In the genomic region with DNA sequence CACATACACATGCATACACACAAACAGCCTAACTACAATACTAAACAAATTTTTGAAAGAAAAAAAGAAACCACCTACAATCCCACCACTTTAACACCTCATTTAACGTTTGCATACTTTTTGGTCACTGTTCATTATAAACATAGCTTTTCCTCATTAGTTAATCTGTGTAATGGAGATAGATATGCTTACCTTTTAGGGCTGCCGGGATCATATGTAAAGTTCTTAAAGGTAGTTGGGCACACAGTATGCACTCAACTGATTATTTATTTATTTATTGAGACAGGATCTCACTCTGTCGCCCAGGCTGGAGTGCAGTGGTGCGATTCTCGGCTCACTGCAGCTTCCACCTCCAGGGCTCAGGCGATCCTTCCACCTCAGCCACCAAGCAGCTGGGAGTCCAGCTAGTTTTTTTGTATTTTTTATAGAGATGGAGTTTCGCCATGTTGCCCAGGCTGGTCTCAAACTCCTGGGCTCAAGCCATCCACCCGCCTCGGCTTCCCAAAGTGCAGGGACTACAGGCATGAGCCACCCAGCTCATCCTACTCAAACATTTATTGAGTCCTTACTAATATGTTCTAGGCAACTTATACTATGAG, we compare ENCODE assay signal across 8 cellular contexts. TPM values are rescaled to one million over a fixed set of nuclear protein-coding genes. Genes with fewer than 3 reads are reported as not detected.
DNase-seq lines count a peak whose midpoint lies in the region; ATAC-seq and TF ChIP-seq lines count a peak whose summit lies in the region.

No MANE protein-coding gene starts in this region.

- peak overlapping the region; percentile 79 for H3K4me2 ChIP-seq in PC-9

- peak overlapping the region; percentile 89 to 97 (median 94) for H3K27ac Mint-ChIP-seq in CD8-positive, alpha-beta memory T cell

- no peaks in the 10 kb centered on the region for H3K27me3 ChIP-seq in CD8-positive, alpha-beta memory T cell (ENCODE audit: insufficient read depth, low read length, poor library complexity, severe bottlenecking)
- H3K27me3 ChIP-seq in PC-9 (ENCODE audit: insufficient read depth, low read depth), result no peaks in the 10 kb centered on the region
- peaks cover 26% of the 10 kb centered on the region for H3K27me3 ChIP-seq in neutrophil

- TSS peak; percentile 53 for BruUV-seq in PC-9 (replicated peaks; lab: Mats Ljungman, UMichigan)

- no peaks in the 10 kb centered on the region for H3K36me3 ChIP-seq in CD8-positive, alpha-beta memory T cell (ENCODE audit: insufficient read depth, low read length)
- H3K36me3 ChIP-seq in PC-9 (ENCODE audit: low read depth) (peaks cover 14% of the 10 kb centered on the region), neutrophil (peaks cover 9% of the 10 kb centered on the region)

- H3K4me1 ChIP-seq in CD8-positive, alpha-beta memory T cell (ENCODE audit: insufficient read depth, low read length), result peaks cover 33% of the 10 kb centered on the region
- H3K4me1 ChIP-seq in PC-9 (replicated peaks; ENCODE audit: insufficient read depth) (peaks cover 54% of the 10 kb centered on the region), neutrophil (ENCODE audit: control insufficient read depth in 1 of 2, insufficient read depth in 1 of 2, low read depth in 1 of 2, low read length in 1 of 2) (peaks cover 45 to 54% of the 10 kb centered on the region in 2 experiments)

- no peak for ATAC-seq in HG02885 (IDR thresholded peaks at IDR 0.05; ENCODE audit: poor library complexity, unreplicated experiment)
- ATAC-seq in HG03159 (IDR thresholded peaks at IDR 0.05; ENCODE audit: unreplicated experiment), result no peak

- H3K9me2 ChIP-seq in PC-9 (ENCODE audit: insufficient read depth), result no peaks in the 10 kb centered on the region

- peak overlapping the region; percentile 65 for H3K4me3 ChIP-seq in CD8-positive, alpha-beta memory T cell (ENCODE audit: low read length)
- H3K4me3 ChIP-seq in PC-9 (peak overlapping the region; percentile 92), epithelial cell of proximal tubule (ENCODE audit: low read depth, low read length) (peak overlapping the region; percentile 85), neutrophil (ENCODE audit: low read depth in 1 of 2, low read length in 1 of 2) (peak overlapping the region; percentile 73 to 98)

- POLR2A ChIA-PET in CD8-positive, alpha-beta memory T cell (lab: Charles Lee), result interaction anchor here (0.6 to 3.8 kb wide), 9 partner anchors 8 to 1428 kb away, joined by 3 to 42 read pairs (median 4); partner anchors contain the start of genes C1orf52, SH3GLB1, SPATA1 and SYDE2
- POLR2A ChIA-PET in PC-9 (lab: Charles Lee; ENCODE audit: unreplicated experiment), result interaction anchor here (0.6 to 1.3 kb wide), 4 partner anchors 174 to 431 kb away, joined by 3 to 5 read pairs (median 4); partner anchors contain the start of genes CCN1, DDAH1 and ZNHIT6

- H3K79me2 ChIP-seq in PC-9 (ENCODE audit: low read depth), result peaks cover 49% of the 10 kb centered on the region

- H3K36me3 Mint-ChIP-seq in CD8-positive, alpha-beta memory T cell, result peaks cover 0 to 24% (median 3%) of the 10 kb centered on the region in 3 donors

- H3K27ac ChIP-seq in CD8-positive, alpha-beta memory T cell (ENCODE audit: low read depth, low read length), result peak overlapping the region; percentile 88
- H3K27ac ChIP-seq in PC-9, result peak overlapping the region; percentile 86
- H3K27ac ChIP-seq in neutrophil, result peak overlapping the region; percentile 93

- CTCF ChIA-PET in CD8-positive, alpha-beta memory T cell (lab: Charles Lee), result interaction anchor here (0.8 to 8.4 kb wide), 6 partner anchors 8 to 332 kb away, joined by 3 to 86 read pairs (median 8); partner anchors contain the start of genes C1orf52 and SYDE2
- CTCF ChIA-PET in PC-9 (lab: Charles Lee), result interaction anchor here (0.6 to 0.8 kb wide), 2 partner anchors 17 to 1427 kb away, joined by 3 to 5 read pairs; no protein-coding TSS in a partner anchor

- H3K27me3 Mint-ChIP-seq in CD8-positive, alpha-beta memory T cell, result peaks cover 5 to 6% of the 10 kb centered on the region in 2 donors

- H3K9me3 Mint-ChIP-seq in CD8-positive, alpha-beta memory T cell, result no peaks in the 10 kb centered on the region

- no peaks in the 10 kb centered on the region for H3K9me3 ChIP-seq in CD8-positive, alpha-beta memory T cell (ENCODE audit: low read length)
- H3K9me3 ChIP-seq in PC-9 (ENCODE audit: insufficient read depth, low read depth), result peaks cover 4% of the 10 kb centered on the region
- H3K9me3 ChIP-seq in neutrophil, result no peaks in the 10 kb centered on the region

- peak overlapping the region; percentile 66; the same call in 1 of the 2 replicates for H2AFZ ChIP-seq in PC-9

- intact Hi-C loops in PC-9 (cut with micrococcal nuclease; ENCODE audit: unreplicated experiment), result no loop called here

- peak overlapping the region; percentile 87 to 95 (median 90) for H3K4me3 Mint-ChIP-seq in CD8-positive, alpha-beta memory T cell

- peaks cover 45% of the 10 kb centered on the region for H3F3A ChIP-seq in PC-9 (ENCODE audit: insufficient read depth, low read depth)

- peaks cover 14% of the 10 kb centered on the region; the same call in 1 of the 2 replicates for H4K20me1 ChIP-seq in PC-9 (ENCODE audit: insufficient read depth)

- DNase-seq in CD8-positive, alpha-beta memory T cell, result no peak
- DNase-seq in PC-9, result no peak
- DNase-seq in epithelial cell of proximal tubule (ENCODE audit: low read depth), result no peak
- DNase-seq in NCI-H774 (lab: John Stamatoyannopoulos, UW), result no peak
- DNase-seq in middle frontal gyrus (ENCODE audit: extremely low spot score, low spot score), result no peak

- peaks cover 46 to 52% (median 48%) of the 10 kb centered on the region in 3 donors for H3K4me1 Mint-ChIP-seq in CD8-positive, alpha-beta memory T cell

- TF ChIP-seq CTCF in PC-9 (conservative IDR thresholded peaks at IDR 0.05) (no peak), epithelial cell of proximal tubule (conservative IDR thresholded peaks at IDR 0.05; ENCODE audit: low read depth, low read length) (no peak), neutrophil (IDR thresholded peaks at IDR 0.05) (no peak)

RNA-seq across cellular contexts. Expression of gene BCL10, which starts 0.7 kb away (rescaled TPM):
- total RNA-seq in CD8-positive, alpha-beta memory T cell, result 10 to 100 TPM; 21.9 to 27.1 TPM
- polyA plus RNA-seq in CD8-positive, alpha-beta memory T cell, result 21.6 TPM
- total RNA-seq in PC-9 (2021) (30.4 and 32.0 TPM in 2 replicates), epithelial cell of proximal tubule (49.2 and 87.9 TPM in 2 replicates)

RNA-seq across cellular contexts. Expression of gene C1orf52, which starts 17.7 kb away (rescaled TPM):
- total RNA-seq in CD8-positive, alpha-beta memory T cell, result 10 to 100 TPM; 27.7 to 29.3 TPM
- 22.1 TPM for polyA plus RNA-seq in CD8-positive, alpha-beta memory T cell
- total RNA-seq in PC-9 (2021), result 20.7 and 23.3 TPM in 2 replicates
- total RNA-seq in epithelial cell of proximal tubule, result 15.4 and 19.2 TPM in 2 replicates
